In the genomic region with DNA sequence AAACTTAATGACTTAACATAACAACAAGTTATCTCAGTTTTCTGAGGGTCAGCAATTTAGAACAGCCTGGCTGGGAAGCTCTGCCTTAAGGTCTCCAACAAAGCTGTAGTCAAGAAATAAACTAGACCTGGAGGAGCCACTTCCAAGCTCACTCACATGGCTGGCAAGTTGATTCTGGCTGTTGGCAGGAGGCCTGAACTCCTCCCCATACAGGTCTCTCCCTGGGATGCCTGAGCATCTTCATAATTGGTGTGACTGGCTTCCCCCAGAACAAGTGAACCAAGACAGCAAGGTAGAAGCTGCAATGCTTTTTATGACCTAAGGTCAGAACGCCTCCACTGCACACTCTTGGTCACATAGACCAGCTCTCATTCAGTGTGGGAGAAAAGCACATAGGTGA, we compare ENCODE assay signal across 29 cellular contexts.
"Had no signal": no experiment of that assay in that cellular context is flagged by ENCODE, and none has a peak within 500 bp of the region (broad histone marks: within the 10 kb centered on the region; RNA-seq: fewer than 3 reads in every experiment).

No MANE protein-coding gene starts in this region.

- H3K27ac ChIP-seq: brain microvascular endothelial cell, coronary artery, dorsolateral prefrontal cortex, neutrophil, suprapubic skin, tibial nerve, WERI-Rb-1 had no signal

- H3K27me3 ChIP-seq: brain microvascular endothelial cell, dorsolateral prefrontal cortex, gastroesophageal sphincter, suprapubic skin, tibial nerve had no signal

- H3K9ac ChIP-seq: SK-N-SH had no signal

- H3K9me3 ChIP-seq: gastroesophageal sphincter, neutrophil, SK-N-SH, suprapubic skin, tibial nerve had no signal

- ATAC-seq: gastroesophageal sphincter, T-helper 17 cell had no signal

- FAIRE-seq: astrocyte had no signal

- H3K36me3 ChIP-seq: brain microvascular endothelial cell, gastroesophageal sphincter, neutrophil, suprapubic skin, tibial nerve had no signal

- H3K4me3 ChIP-seq: coronary artery, dorsolateral prefrontal cortex, gastroesophageal sphincter, suprapubic skin, tibial nerve had no signal

- DNase-seq: activated CD4-positive, alpha-beta memory T cell treated with anti-CD3 and anti-CD28 coated beads, Interleukin-2, amount 10 ng/mL, durations not matched to agents 7 days and 5 days; activated CD4-positive, alpha-beta T cell treated with anti-CD3 and anti-CD28 coated beads, Interleukin-2, amount 10 ng/mL, durations not matched to agents 7 days and 5 days; activated CD4-positive, CD25-positive, alpha-beta regulatory T cell treated with anti-CD3 and anti-CD28 coated beads, Interleukin-2, amount 50 U/mL, for 72 hours; activated CD8-positive, alpha-beta memory T cell treated with anti-CD3 and anti-CD28 coated beads, Interleukin-2, amount 50 U/mL, for 48 hours; activated gamma-delta T cell; activated naive CD4-positive, alpha-beta T cell treated with anti-CD3 and anti-CD28 coated beads, Interleukin-2, amount 10 ng/mL, durations not matched to agents 7 days and 5 days; activated naive CD8-positive, alpha-beta T cell treated with anti-CD3 and anti-CD28 coated beads, Interleukin-2, amount 10 ng/mL, durations not matched to agents 7 days and 5 days; activated T-cell treated with anti-CD3 and anti-CD28 coated beads, Interleukin-2, amount 50 U/mL, for 24 hours; brain microvascular endothelial cell; dorsolateral prefrontal cortex; effector memory CD4-positive, alpha-beta T cell; erythroblast; hypothalamus; immature natural killer cell; kidney glomerular epithelial cell; naive B cell; nephron progenitor cell; SK-N-SH; stimulated activated naive CD4-positive, alpha-beta T cell; SW 1271; T-helper 17 cell; T1000; WERI-Rb-1 had no signal

- H3K4me2 ChIP-seq: SK-N-SH had no signal
